Comparison of ENCODE assay signal across 28 cellular contexts in the genomic region with DNA sequence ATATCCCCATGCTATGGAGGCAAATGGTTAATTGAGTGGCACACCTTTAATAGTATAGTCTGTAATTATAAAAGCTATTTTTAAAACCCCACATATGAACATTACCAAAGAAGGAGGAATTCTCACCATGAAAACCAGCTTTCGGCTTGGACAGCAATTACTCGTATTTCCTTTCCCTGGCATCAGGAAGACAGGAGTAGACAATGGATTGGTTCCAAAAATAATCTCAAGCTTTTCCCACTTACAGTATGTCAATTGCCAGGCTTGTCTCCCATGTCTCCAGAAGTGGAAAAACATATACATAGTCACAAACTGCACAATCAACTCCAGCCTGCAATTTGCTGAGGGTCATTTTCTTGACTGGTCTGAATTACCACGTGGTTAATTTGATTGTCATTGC.
A peak's percentile ranks its signal among the peaks of the same experiment; 100 is the strongest.
DNase-seq lines count a peak whose midpoint lies in the region; ATAC-seq and TF ChIP-seq lines count a peak whose summit lies in the region.
"Had no signal": no experiment of that assay in that cellular context is flagged by ENCODE, and none has a peak within 500 bp of the region (broad histone marks: within the 10 kb centered on the region; RNA-seq: fewer than 3 reads in every experiment).

No MANE protein-coding gene starts in this region.

- no peak overlapping the region for H3K4me3 Mint-ChIP-seq in WTC11
- H3K4me3 Mint-ChIP-seq: activated CD4-positive, alpha-beta T cell treated with anti-CD3 and anti-CD28 coated beads, Interleukin-2, amount 10 ng/mL, durations not matched to agents 24 days and 14 days; CD4-positive, CD25-positive, alpha-beta regulatory T cell; dendritic cell treated with granulocyte-macrophage colony-stimulating factor and Interleukin-4, amounts not matched to agents 40 ng/mL and 50 ng/mL, for 4 days; naive thymus-derived CD4-positive, alpha-beta T cell; T-helper 1 cell treated with Interleukin-12 subunit alpha and Interleukin-12 subunit beta and Interleukin-4 antibody, amounts not matched to agents 30 μg/mL and 1 μg/mL, for 36 hours had no signal

- H3K9me3 Mint-ChIP-seq in WTC11: peaks cover 13% of the 10 kb centered on the region

- POLR2A ChIA-PET in WTC11 (lab: Charles Lee): interaction anchor here (0.7 to 1.5 kb wide), 2 partner anchors 17 to 40 kb away, joined by 3 read pairs; no protein-coding TSS in a partner anchor

- peak overlapping the region; percentile 83; the same call in 1 of the 2 replicates for H3K27ac ChIP-seq in HUES64 (ENCODE audit: low read depth, low read length)
- H3K27ac ChIP-seq in upper lobe of right lung: no peak overlapping the region
- H3K27ac ChIP-seq: cardiac muscle cell, KMS-11, parathyroid adenoma, PC-9, suprapubic skin had no signal

- intact Hi-C loops in upper lobe of right lung (cut with DNase I): no loop called here

- H3K27ac Mint-ChIP-seq in WTC11: peak overlapping the region; percentile 93
- H3K27ac Mint-ChIP-seq: activated CD4-positive, alpha-beta T cell treated with anti-CD3 and anti-CD28 coated beads, Interleukin-2, amount 10 ng/mL, durations not matched to agents 24 days and 14 days; CD4-positive, CD25-positive, alpha-beta regulatory T cell; T-helper 1 cell treated with Interleukin-12 subunit alpha and Interleukin-12 subunit beta and Interleukin-4 antibody, amounts not matched to agents 30 μg/mL and 1 μg/mL, for 36 hours had no signal

- H3K4me1 ChIP-seq in HUES64 (ENCODE audit: insufficient read depth, low read length) (peaks cover 74% of the 10 kb centered on the region), upper lobe of right lung (peaks cover 16% of the 10 kb centered on the region)

- CTCF ChIA-PET in WTC11 (lab: Charles Lee): interaction anchor here (1.1 to 1.8 kb wide), 2 partner anchors 44 to 219 kb away, joined by 3 to 5 read pairs; no protein-coding TSS in a partner anchor

- peaks cover 25% of the 10 kb centered on the region for H3K36me3 Mint-ChIP-seq in WTC11

- H3K4me1 Mint-ChIP-seq in WTC11: peaks cover 87% of the 10 kb centered on the region

- peaks cover 3% of the 10 kb centered on the region; the same call in 1 of the 2 replicates for H3K27me3 Mint-ChIP-seq in WTC11 (ENCODE audit: low read depth)
- H3K27me3 Mint-ChIP-seq: CD4-positive, CD25-positive, alpha-beta regulatory T cell; dendritic cell treated with granulocyte-macrophage colony-stimulating factor and Interleukin-4, amounts not matched to agents 40 ng/mL and 50 ng/mL, for 4 days had no signal

- TF ChIP-seq CTCF in WTC11 (IDR thresholded peaks at IDR 0.05) (no peak), upper lobe of right lung (IDR thresholded peaks at IDR 0.05) (no peak)

- H3K4me3 ChIP-seq in HUES64 (ENCODE audit: low read length) (no peak overlapping the region), upper lobe of right lung (no peak overlapping the region)
- H3K4me3 ChIP-seq: adrenal gland, cardiac muscle cell, GM12878, PC-9, suprapubic skin had no signal

- WGBS in HUES64: 94% methylated on average over 3 of the region's 3 CpGs

- H3K36me3 ChIP-seq in HUES64 (ENCODE audit: insufficient read depth, low read length) (peaks cover 30% of the 10 kb centered on the region), upper lobe of right lung (no peaks in the 10 kb centered on the region)
- H3K36me3 ChIP-seq: adrenal gland, cardiac muscle cell, suprapubic skin had no signal

- ATAC-seq in WTC11 (no peak), upper lobe of right lung (no peak)
- ATAC-seq: GM12878; naive thymus-derived CD4-positive, alpha-beta T cell; sciatic nerve had no signal

- DNase-seq in EH (ENCODE audit: low read depth): peak; percentile 75
- no peak for DNase-seq in WTC11 (ENCODE audit: low spot score)
- peak; percentile 12 for DNase-seq in kidney glomerular epithelial cell (lab: John Stamatoyannopoulos, UW)
- no peak for DNase-seq in NCI-H146 treated with DMSO at 0.1 percent for 48 hours (lab: John Stamatoyannopoulos, UW; ENCODE audit: unreplicated experiment)
- no peak for DNase-seq in activated naive CD4-positive, alpha-beta T cell treated with anti-CD3 and anti-CD28 coated beads, Interleukin-2, amount 50 U/mL, for 16 hours
- DNase-seq in glomerular visceral epithelial cell (ENCODE audit: extremely low spot score): no peak
- no peak for DNase-seq in upper lobe of right lung
- DNase-seq: activated CD4-positive, alpha-beta T cell treated with anti-CD3 and anti-CD28 coated beads, Interleukin-2, amount 10 ng/mL, durations not matched to agents 24 days and 14 days; activated CD8-positive, alpha-beta memory T cell treated with anti-CD3 and anti-CD28 coated beads, Interleukin-2, amount 50 U/mL, for 48 hours; activated effector memory CD4-positive, alpha-beta T cell treated with Interleukin-2 at 50 U/mL for 16 hours; adrenal gland; CD4-positive, CD25-positive, alpha-beta regulatory T cell; DMS 273 treated with DMSO at 0.1 percent for 48 hours; hypothalamus; kidney; naive thymus-derived CD4-positive, alpha-beta T cell; NCI-H2171 treated with DMSO at 0.1 percent for 48 hours; SIG-M5 had no signal

- H3K9ac ChIP-seq in HUES64 (ENCODE audit: low read depth, low read length): 0 out of 2 replicates have a peak overlapping the region, but pooled peaks have one; percentile 6
- H3K9ac ChIP-seq: KMS-11, parathyroid adenoma had no signal

- no peaks in the 10 kb centered on the region for H3K27me3 ChIP-seq in HUES64 (ENCODE audit: insufficient read depth, low read length)
- no peaks in the 10 kb centered on the region for H3K27me3 ChIP-seq in upper lobe of right lung
- H3K27me3 ChIP-seq: adrenal gland, cardiac muscle cell, suprapubic skin had no signal

- H3K9me3 ChIP-seq in HUES64 (ENCODE audit: insufficient read depth, low read depth, low read length) (no peaks in the 10 kb centered on the region), upper lobe of right lung (no peaks in the 10 kb centered on the region)
- H3K9me3 ChIP-seq: adrenal gland, suprapubic skin had no signal

TF ChIP-seq in WTC11, 78 proteins besides CTCF, POLR2A, EP300 and RAD21:
- no peak for TF ChIP-seq TEAD4 (CRISPR knock-in tag; IDR thresholded peaks at IDR 0.05)

Comparison
In these comparisons a context has a peak if more than half of its experiments do, and no peak if none do; other contexts are left out.
1. DNase-seq: peak in EH (single experiment) and kidney glomerular epithelial cell (single experiment); none in WTC11 (single experiment), NCI-H146 treated with DMSO at 0.1 percent for 48 hours (single experiment), activated naive CD4-positive, alpha-beta T cell treated with anti-CD3 and anti-CD28 coated beads, Interleukin-2, amount 50 U/mL, for 16 hours (single experiment), glomerular visceral epithelial cell (single experiment) and upper lobe of right lung (single experiment).